In the genomic region with DNA sequence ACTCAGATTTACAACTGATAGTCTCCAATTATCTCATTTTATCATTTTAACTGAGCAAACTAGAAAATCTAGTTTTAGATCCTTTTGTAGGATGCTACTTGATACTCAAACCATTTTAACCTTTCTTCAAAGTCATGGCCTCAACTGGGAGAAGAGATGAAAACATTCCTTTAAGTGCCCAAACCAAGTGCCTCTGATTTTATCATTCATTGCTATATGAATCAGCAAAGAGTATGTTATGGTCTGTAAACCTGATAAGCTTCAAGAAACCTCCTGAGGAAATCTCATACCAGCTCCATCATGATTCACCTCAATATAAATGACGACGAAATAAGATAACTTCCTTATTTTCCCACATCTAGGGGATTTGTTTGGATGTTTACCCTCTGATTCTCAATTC, we compare ENCODE assay signal across 25 cellular contexts.
DNase-seq lines count a peak whose midpoint lies in the region; ATAC-seq and TF ChIP-seq lines count a peak whose summit lies in the region.
"Had no signal": no experiment of that assay in that cellular context is flagged by ENCODE, and none has a peak within 500 bp of the region (broad histone marks: within the 10 kb centered on the region; RNA-seq: fewer than 3 reads in every experiment).

No MANE protein-coding gene starts in this region.

- BruUV-seq in mammary epithelial cell (replicated peaks; lab: Mats Ljungman, UMichigan): no TSS peak

- intact Hi-C loops in mammary epithelial cell (cut with micrococcal nuclease): loop anchor here (5.0 kb wide), 1 partner anchor 175 kb away; a partner anchor contains a TSS

- H3K27me3 ChIP-seq in ACC112 (ENCODE audit: insufficient read depth, low read length): no peaks in the 10 kb centered on the region
- no peaks in the 10 kb centered on the region for H3K27me3 ChIP-seq in mammary epithelial cell (ENCODE audit: insufficient read depth, low read length)
- H3K27me3 ChIP-seq: esophagus muscularis mucosa, upper lobe of right lung had no signal

- no peaks in the 10 kb centered on the region for H3K9me3 ChIP-seq in mammary epithelial cell (replicated peaks; ENCODE audit: insufficient read depth, low read length)
- H3K9me3 ChIP-seq: esophagus muscularis mucosa, upper lobe of right lung had no signal

- H3K36me3 ChIP-seq in ACC112 (ENCODE audit: insufficient read depth, low read length): no peaks in the 10 kb centered on the region
- no peaks in the 10 kb centered on the region for H3K36me3 ChIP-seq in mammary epithelial cell (ENCODE audit: insufficient read depth, low read length)
- H3K36me3 ChIP-seq: esophagus muscularis mucosa, upper lobe of right lung had no signal

- DNase-seq in M059J (ENCODE audit: low read depth) (peak; percentile 24), mammary epithelial cell (peak; percentile 16), iris pigment epithelial cell (ENCODE audit: low read depth) (peak; percentile 81), CD1c-positive myeloid dendritic cell (ENCODE audit: extremely low spot score) (no peak), NCI-H2081 (lab: John Stamatoyannopoulos, UW) (no peak)
- no peak for DNase-seq in activated CD4-positive, CD25-positive, alpha-beta regulatory T cell (lab: John Stamatoyannopoulos, UW)
- DNase-seq: 8988T; activated CD4-positive, alpha-beta T cell treated with anti-CD3 and anti-CD28 coated beads for 1 hour; activated CD8-positive, alpha-beta T cell treated with anti-CD3 and anti-CD28 coated beads, Interleukin-2, amount 10 ng/mL, durations not matched to agents 7 days and 5 days; activated gamma-delta T cell treated with Interleukin-2 at 50 U/mL for 16 hours; activated T-cell treated with anti-CD3 and anti-CD28 coated beads, Interleukin-2, amount 50 U/mL, for 1 hour; effector memory CD4-positive, alpha-beta T cell; KG1; left cardiac atrium; mesendoderm; MV-4-11; naive B cell; NCI-H1694 treated with DMSO at 0.1 percent for 48 hours; NCI-H774; Right ventricle myocardium superior; stimulated activated CD4-positive, alpha-beta T cell treated with anti-CD3 and anti-CD28 coated beads, Interleukin-12 subunit alpha, Interleukin-12 subunit beta, amount 100 ng/mL, for 4 hours; upper lobe of right lung had no signal

- CTCF ChIA-PET in mammary epithelial cell (lab: Charles Lee; ENCODE audit: low non-redundant PET): no interaction called here

- H3K4me2 ChIP-seq in mammary epithelial cell (ENCODE audit: insufficient read depth, low read depth, low read length): no peak overlapping the region

- H3K79me2 ChIP-seq in ACC112 (ENCODE audit: control insufficient read depth, insufficient read depth, low read length, unreplicated experiment) (no peaks in the 10 kb centered on the region), mammary epithelial cell (ENCODE audit: insufficient read depth, low read length) (no peaks in the 10 kb centered on the region)

- H3K9ac ChIP-seq in mammary epithelial cell (ENCODE audit: insufficient read depth, low read length): no peak overlapping the region

- H3K4me1 ChIP-seq in ACC112 (ENCODE audit: control insufficient read depth, insufficient read depth, low read length, unreplicated experiment) (peaks cover 34% of the 10 kb centered on the region), mammary epithelial cell (ENCODE audit: insufficient read depth, low read length) (peaks cover 6% of the 10 kb centered on the region)
- H3K4me1 ChIP-seq: upper lobe of right lung had no signal

- no peak overlapping the region for H2AFZ ChIP-seq in ACC112 (ENCODE audit: low read length, unreplicated experiment)
- H2AFZ ChIP-seq in mammary epithelial cell (ENCODE audit: low read depth, low read length): no peak overlapping the region

- in situ Hi-C loops in mammary epithelial cell (cut with MboI; ENCODE audit: low sequenced_read_pairs in 2 of 2): no loop called here

- ATAC-seq in GM19035 (IDR thresholded peaks at IDR 0.05; ENCODE audit: unreplicated experiment): no peak
- ATAC-seq: activated CD8-positive, alpha-beta T cell treated with anti-CD3 and anti-CD28 coated beads, Interleukin-2, amount 10 ng/mL, durations not matched to agents 7 days and 5 days; left cardiac atrium; upper lobe of right lung had no signal

- no peak overlapping the region for H3K4me3 ChIP-seq in ACC112 (ENCODE audit: low read depth, low read length)
- H3K4me3 ChIP-seq in mammary epithelial cell (replicated peaks in 1 of 3; ENCODE audit: insufficient read depth in 1 of 3, low read depth in 2 of 3, low read length in 3 of 3): no peak overlapping the region
- H3K4me3 ChIP-seq: esophagus muscularis mucosa, upper lobe of right lung had no signal

- no peaks in the 10 kb centered on the region for H4K20me1 ChIP-seq in mammary epithelial cell (ENCODE audit: insufficient read depth, low read length)

- no peak for TF ChIP-seq CTCF in mammary epithelial cell (conservative IDR thresholded peaks at IDR 0.05 in 1 of 2, IDR thresholded peaks at IDR 0.05 in 1 of 2; ENCODE audit: extremely low read depth in 1 of 2, insufficient read depth in 1 of 2, low read depth in 1 of 2, low read length in 2 of 2)

- dilution Hi-C loops in mammary epithelial cell (cut with HindIII; ENCODE audit: low sequenced_read_pairs): no loop called here

- H3K27ac ChIP-seq in ACC112 (ENCODE audit: low read depth, low read length) (peak overlapping the region; percentile 59), mammary epithelial cell (ENCODE audit: insufficient read depth, low read depth, low read length) (no peak overlapping the region)
- H3K27ac ChIP-seq: esophagus muscularis mucosa, upper lobe of right lung had no signal

- 80% methylated on average over 2 of the region's 2 CpGs for WGBS in mammary epithelial cell (ENCODE audit: low coverage, missing lambda C conversion rate)

Comparison
In these comparisons a context has a peak if more than half of its experiments do, and no peak if none do; other contexts are left out.
1. DNase-seq: peak in M059J (single experiment), mammary epithelial cell (single experiment) and iris pigment epithelial cell (single experiment); none in activated CD4-positive, CD25-positive, alpha-beta regulatory T cell (0 of 4), CD1c-positive myeloid dendritic cell (single experiment) and NCI-H2081 (0 of 2).